Comparison of ENCODE assay signal across 12 cellular contexts in the genomic region with DNA sequence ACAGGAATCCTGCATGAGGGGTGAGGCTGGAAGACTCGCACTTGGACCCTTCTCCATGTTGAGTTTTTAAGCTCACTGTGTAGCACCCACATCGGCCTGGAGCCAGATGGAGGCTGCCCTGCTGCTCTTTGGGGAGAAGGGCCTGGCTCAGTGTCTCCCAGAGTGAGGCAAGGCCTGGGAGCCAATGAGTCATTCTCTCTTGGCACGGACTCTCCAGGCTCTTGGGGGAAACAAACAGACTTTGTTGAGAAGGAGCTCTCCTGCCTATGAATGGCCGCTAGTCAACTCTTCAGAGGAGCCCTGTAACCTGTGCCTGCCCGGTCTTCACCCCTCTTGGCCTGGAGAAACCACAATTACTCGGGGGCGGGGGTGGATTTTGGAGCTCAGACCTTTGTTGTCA. TPM values are rescaled to one million over a fixed set of nuclear protein-coding genes. Genes with fewer than 3 reads are reported as not detected.
DNase-seq lines count a peak whose midpoint lies in the region; ATAC-seq and TF ChIP-seq lines count a peak whose summit lies in the region.
"Had no signal": no experiment of that assay in that cellular context is flagged by ENCODE, and none has a peak within 500 bp of the region (broad histone marks: within the 10 kb centered on the region; RNA-seq: fewer than 3 reads in every experiment).

No MANE protein-coding gene starts in this region.

- H3K4me1 ChIP-seq in heart right ventricle (peaks cover 0 to 6% (median 0%) of the 10 kb centered on the region in 9 donors), psoas muscle (no peaks in the 10 kb centered on the region)

- intact Hi-C loops in heart right ventricle (cut with DNase I) (no loop called here), psoas muscle (cut with DNase I) (no loop called here)

- DNase-seq in Caki2 (ENCODE audit: low read depth) (peak; percentile 15), astrocyte of the hippocampus (ENCODE audit: low read depth, low spot score) (peak; percentile 75), heart right ventricle (peak; percentile 17 to 31), psoas muscle (peak; percentile 42 to 66), Kasumi-1 (lab: John Stamatoyannopoulos, UW) (no peak), NCI-H1048 (lab: John Stamatoyannopoulos, UW) (no peak)
- no peak for DNase-seq in NK-92 treated with Interleukin-12 subunit alpha and Interleukin-12 subunit beta, amount 100 ng/mL, for 24 hours (lab: John Stamatoyannopoulos, UW)
- DNase-seq in stimulated activated CD4-positive, alpha-beta T cell treated with anti-CD3 and anti-CD28 coated beads, Interleukin-12 subunit alpha, Interleukin-12 subunit beta, amount 100 ng/mL, for 4 hours, result no peak
- DNase-seq: dermis blood vessel endothelial cell, kidney had no signal

- H3K36me3 ChIP-seq in heart right ventricle, result no peaks in the 10 kb centered on the region
- H3K36me3 ChIP-seq in psoas muscle (ENCODE audit: insufficient read depth in 1 of 2, low read depth in 1 of 2), result no peaks in the 10 kb centered on the region

- H3K9me3 ChIP-seq in heart right ventricle, result no peaks in the 10 kb centered on the region
- H3K9me3 ChIP-seq in psoas muscle, result no peaks in the 10 kb centered on the region

- in situ Hi-C loops in Caki2 (cut with HindIII; ENCODE audit: low pct_unique_long_range_greater_than_20kb, low sequenced_read_pairs), result no loop called here

- TF ChIP-seq CTCF in heart right ventricle (IDR thresholded peaks at IDR 0.05) (no peak), psoas muscle (IDR thresholded peaks at IDR 0.05) (no peak)

- H3K27me3 ChIP-seq in heart right ventricle, result peaks cover 0 to 9% (median 0%) of the 10 kb centered on the region in 7 donors
- no peaks in the 10 kb centered on the region for H3K27me3 ChIP-seq in psoas muscle (ENCODE audit: insufficient read depth in 3 of 3, low read length in 2 of 3)

- peak in 5 of 8 donors; percentile 44 to 81 (median 50) for ATAC-seq in heart right ventricle
- ATAC-seq in psoas muscle, result peak in 2 of 4 donors; percentile 43 to 44

- 78 to 83% methylated on average over 7 of the region's 7 CpGs for WGBS in heart right ventricle, 2 donors
- 47 to 66% (median 48%) methylated on average over 7 of the region's 7 CpGs for whole genome bisulfite sequencing in psoas muscle, 3 donors

- H3K27ac ChIP-seq in heart right ventricle (no peak overlapping the region), psoas muscle (no peak overlapping the region)
- H3K27ac ChIP-seq: C4-2B, KMS-11 had no signal

- H3K4me3 ChIP-seq in heart right ventricle (no peak overlapping the region), psoas muscle (no peak overlapping the region)

RNA-seq across cellular contexts. Expression of a gene that starts 50.8 kb away (rescaled TPM):
- total RNA-seq in Caki2 (2014; rRNA removed; shearing (Covaris generic); ENCODE audit: low replicate concordance), result 0.12 and 4.1 TPM in 2 replicates
- total RNA-seq in heart right ventricle (10 to 100 TPM in 5 of 10 donors, 1 to 10 TPM in 5; 6.1 to 40.3 (median 9.4) TPM), psoas muscle (10 to 100 TPM; 35.2 to 52.3 (median 39.9) TPM)
- polyA plus RNA-seq in heart right ventricle (1 to 10 TPM; 2.8 to 4.5 TPM), psoas muscle (10 to 100 TPM in 2 of 3 donors, 1 to 10 TPM in 1; 6.0 to 21.9 (median 13.1) TPM)

Comparison
In these comparisons a context has a peak if more than half of its experiments do, and no peak if none do; other contexts are left out.
1. DNase-seq: peak in Caki2 (single experiment), astrocyte of the hippocampus (single experiment), heart right ventricle (2 of 2) and psoas muscle (2 of 2); none in Kasumi-1 (0 of 2), NK-92 treated with Interleukin-12 subunit alpha and Interleukin-12 subunit beta, amount 100 ng/mL, for 24 hours (single experiment), stimulated activated CD4-positive, alpha-beta T cell treated with anti-CD3 and anti-CD28 coated beads, Interleukin-12 subunit alpha, Interleukin-12 subunit beta, amount 100 ng/mL, for 4 hours (single experiment) and NCI-H1048 (single experiment).